11 cellular contexts compared by ENCODE assay signal in the genomic region with DNA sequence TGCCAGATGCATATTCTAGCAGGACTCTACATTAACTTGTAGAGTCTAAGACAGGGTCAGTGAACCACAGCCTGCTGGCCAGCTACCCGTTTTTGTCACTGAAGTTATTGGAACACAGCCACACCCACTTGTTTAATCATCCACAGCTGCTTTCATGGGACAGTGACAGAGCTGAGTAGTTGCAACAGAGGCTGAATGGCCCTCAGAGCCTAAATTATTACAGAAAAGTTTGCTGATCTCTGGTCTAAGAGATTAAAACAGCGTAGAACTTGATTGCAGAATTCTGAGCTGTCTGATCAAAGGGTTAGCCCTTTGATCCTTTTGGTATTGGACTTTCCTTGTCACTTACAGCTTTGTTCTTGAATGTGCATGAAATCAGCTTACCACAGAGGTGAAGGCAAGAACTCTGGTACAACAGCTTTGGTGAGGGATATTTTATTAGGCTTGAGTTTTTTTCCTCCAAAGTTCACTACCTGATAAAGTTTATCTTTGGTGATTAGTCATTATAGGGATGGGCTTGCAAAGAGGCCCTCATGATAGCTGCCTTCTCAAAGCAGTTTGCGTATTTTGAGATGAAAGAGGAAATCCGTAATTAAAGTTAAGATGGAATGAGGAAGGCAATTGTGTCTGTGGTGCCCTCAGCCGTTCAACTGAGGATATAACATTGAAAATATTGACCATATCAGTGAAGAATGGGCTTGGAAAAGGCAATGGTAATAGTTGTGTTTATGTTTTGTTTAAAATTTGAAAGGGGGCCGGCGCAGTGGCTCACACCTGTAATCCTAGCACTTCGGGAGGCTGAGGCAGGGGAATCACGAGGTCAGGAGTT. TPM values are rescaled to one million over a fixed set of nuclear protein-coding genes. Genes with fewer than 3 reads are reported as not detected.
DNase-seq lines count a peak whose midpoint lies in the region; ATAC-seq, FAIRE-seq and TF ChIP-seq lines count a peak whose summit lies in the region.
"Had no signal": no experiment of that assay in that cellular context is flagged by ENCODE, and none has a peak within 500 bp of the region (broad histone marks: within the 10 kb centered on the region; RNA-seq: fewer than 3 reads in every experiment).

No MANE protein-coding gene starts in this region.

- H3K9me3 ChIP-seq in A549 = peaks cover 4% of the 10 kb centered on the region; the same call in 1 of the 3 replicates
- no peaks in the 10 kb centered on the region for H3K9me3 ChIP-seq in esophagus (ENCODE audit: control insufficient read depth in 2 of 2, insufficient read depth in 1 of 2, low read depth in 1 of 2, low read length in 1 of 2)
- H3K9me3 ChIP-seq in mucosa of descending colon = no peaks in the 10 kb centered on the region

- peak; percentile 90 for FAIRE-seq in A549 (lab: Jason Lieb, UNC)

- intact Hi-C loops in mucosa of descending colon (cut with DNase I, micrococcal nuclease) = no loop called here

- H3K27me3 ChIP-seq in esophagus (ENCODE audit: control insufficient read depth in 1 of 2, insufficient read depth in 2 of 2, low read length in 2 of 2) = no peaks in the 10 kb centered on the region

- H3K36me3 ChIP-seq in esophagus (ENCODE audit: control insufficient read depth in 2 of 2, insufficient read depth in 2 of 2, low read length in 1 of 2) (peaks cover 0 to 14% of the 10 kb centered on the region in 2 donors), mucosa of descending colon (ENCODE audit: low read depth) (no peaks in the 10 kb centered on the region)

- H3K27ac ChIP-seq in A549 (peak overlapping the region in 1 of 2 experiments; percentile 39; a peak in 3 of 6 replicates), esophagus (ENCODE audit: low read depth in 2 of 2, low read length in 1 of 2) (peak overlapping the region; percentile 48 to 68), coronary artery (peak overlapping the region in 1 of 2 donors; percentile 3)
- H3K27ac ChIP-seq: SK-N-MC had no signal

- POLR2A ChIA-PET in A549 (lab: Yijun Ruan, JAX) = interaction anchor here (1.3 to 1.6 kb wide), 2 partner anchors 24 to 90 kb away, joined by 3 to 4 read pairs; partner anchors contain the start of gene ALDH3A2

- no peak for TF ChIP-seq POLR2A in A549 (IDR thresholded peaks at IDR 0.05; ENCODE audit: low read length)

- peak in 1 of 2 experiments; percentile 34; a peak in 2 of 5 replicates for TF ChIP-seq RAD21 in A549 (conservative IDR thresholded peaks at IDR 0.05 in 1 of 2, IDR thresholded peaks at IDR 0.05 in 1 of 2)

- ATAC-seq in A549 (peak; percentile 41 to 67), mucosa of descending colon (peak; percentile 91), HG02798 (IDR thresholded peaks at IDR 0.05; ENCODE audit: poor library complexity, unreplicated experiment) (no peak)

- peaks cover 20% of the 10 kb centered on the region for H3K4me1 ChIP-seq in A549
- no peaks in the 10 kb centered on the region for H3K4me1 ChIP-seq in esophagus (ENCODE audit: control insufficient read depth in 2 of 2, insufficient read depth in 2 of 2, low read length in 1 of 2)
- peaks cover 19% of the 10 kb centered on the region for H3K4me1 ChIP-seq in mucosa of descending colon (ENCODE audit: low read depth)

- H3K4me2 ChIP-seq in A549 = peak overlapping the region; percentile 9; the same call in 1 of the 3 replicates

- TF ChIP-seq CTCF in A549 (IDR thresholded peaks at IDR 0.05) (peak; percentile 8; the same call in 1 of the 3 replicates), mucosa of descending colon (IDR thresholded peaks at IDR 0.05) (no peak), coronary artery (IDR thresholded peaks at IDR 0.05) (no peak)

- CTCF ChIA-PET in A549 (lab: Yijun Ruan, JAX) = interaction anchor here (0.8 to 2.3 kb wide), 19 partner anchors 9 to 310 kb away, joined by 3 to 15 read pairs (median 4); partner anchors contain the start of genes ALDH3A2 and B9D1

- TF ChIP-seq EP300 in A549 (IDR thresholded peaks at IDR 0.05) = no peak

- 77% methylated on average over 9 of the region's 9 CpGs for whole genome bisulfite sequencing in A549 (ENCODE audit: missing lambda C conversion rate)
- whole genome bisulfite sequencing in esophagus, 2 donors = 56 to 62% methylated on average over 9 of the region's 9 CpGs

- DNase-seq in A549 (ENCODE audit: low read depth in 1 of 2, low spot score in 1 of 2) (no peak), M059J (ENCODE audit: low read depth) (peak; percentile 24), mucosa of descending colon (peak in 2 of 3 donors; percentile 36 to 68), NK-92 (lab: John Stamatoyannopoulos, UW; ENCODE audit: unreplicated experiment) (no peak), NCI-H128 (lab: John Stamatoyannopoulos, UW; ENCODE audit: unreplicated experiment) (no peak), coronary artery (ENCODE audit: low spot score) (no peak)
- DNase-seq: activated naive CD8-positive, alpha-beta T cell treated with anti-CD3 and anti-CD28 coated beads, Interleukin-2, amount 10 ng/mL, durations not matched to agents 7 days and 5 days; CD4-positive, CD25-positive, alpha-beta regulatory T cell had no signal

- H3K4me3 ChIP-seq in A549 (no peak overlapping the region), esophagus (ENCODE audit: low read depth in 1 of 2, low read length in 2 of 2) (no peak overlapping the region), mucosa of descending colon (no peak overlapping the region), coronary artery (no peak overlapping the region)
- H3K4me3 ChIP-seq: SK-N-MC had no signal

TF ChIP-seq in A549, 52 proteins besides CTCF, POLR2A, EP300 and RAD21:
- no peak for TF ChIP-seq CHD2 (IDR thresholded peaks at IDR 0.05; ENCODE audit: low read length, partially characterized antibody)
- no peak for TF ChIP-seq PHF8 (IDR thresholded peaks at IDR 0.05; ENCODE audit: borderline replicate concordance, low read depth)
- no peak for TF ChIP-seq CBX8 (IDR thresholded peaks at IDR 0.05)
- TF ChIP-seq POLR2AphosphoS2 (conservative IDR thresholded peaks at IDR 0.05; ENCODE audit: low read length) = no peak
- TF ChIP-seq NFE2L2 (conservative IDR thresholded peaks at IDR 0.05; ENCODE audit: low read length) = no peak
- TF ChIP-seq HDAC2 (IDR thresholded peaks at IDR 0.05) = no peak
- no peak for TF ChIP-seq USF2 (IDR thresholded peaks at IDR 0.05)
- no peak for TF ChIP-seq KDM5A (IDR thresholded peaks at IDR 0.05)
- no peak for TF ChIP-seq TP53 (CRISPR knock-in tag; IDR thresholded peaks at IDR 0.05)
- no peak for TF ChIP-seq NR3C1 (IDR thresholded peaks at IDR 0.05)
- no peak for TF ChIP-seq ZNF302 (CRISPR knock-in tag; IDR thresholded peaks at IDR 0.05)

RNA-seq across cellular contexts. Expression of gene ALDH3A2, which starts 23.7 kb away (rescaled TPM):
- polyA plus RNA-seq in A549 (2011; rRNA removed) (195 and 225 TPM in 2 replicates), A549 (2017; fragmentation: RNase III; extraction: RNeasy Plus Mini Kit Qiagen cat#74134 plus additional on column Dnase treatment) (140 to 142 TPM (median 140 TPM) in 3 replicates), esophagus (100 to 1,000 TPM in 1 of 2 donors, 10 to 100 TPM in 1; 77.3 to 106 TPM)
- 90.7 and 101 TPM in 2 replicates for polyA plus RNA-seq in A549 (2012; cell fraction: cytosol; rRNA removed)
- 159 and 162 TPM in 2 replicates for polyA plus RNA-seq in A549 (2012; cell fraction: nucleus; rRNA removed)
- polyA minus RNA-seq in A549 (2011; rRNA and poly(A)+ RNA removed) = 110 and 113 TPM in 2 replicates
- 62.5 and 81.8 TPM in 2 replicates for total RNA-seq in M059J (2014; rRNA removed; shearing (Covaris generic))
- 100 to 1,000 TPM in 1 of 3 donors, 10 to 100 TPM in 2; 93.8 to 129 (median 98.1) TPM for total RNA-seq in mucosa of descending colon

RNA-seq across cellular contexts. Expression of gene SLC47A2, which starts 44.2 kb away (rescaled TPM):
- polyA plus RNA-seq in A549 (2011; rRNA removed) = 0.07 and 0.13 TPM in 2 replicates
- 0.04 and 0.05 TPM in 2 replicates for polyA plus RNA-seq in A549 (2012; cell fraction: cytosol; rRNA removed)
- 0.26 and 0.44 TPM in 2 replicates for polyA plus RNA-seq in A549 (2012; cell fraction: nucleus; rRNA removed)
- 0.16 to 0.27 TPM (median 0.22 TPM) in 3 replicates for polyA plus RNA-seq in A549 (2017; fragmentation: RNase III; extraction: RNeasy Plus Mini Kit Qiagen cat#74134 plus additional on column Dnase treatment)
- polyA minus RNA-seq in A549 (2011; rRNA and poly(A)+ RNA removed) = 0.15 and 0.21 TPM in 2 replicates
- not detected in 2 replicates for total RNA-seq in M059J (2014; rRNA removed; shearing (Covaris generic))
- 1 to 10 TPM; 1.1 to 2.7 TPM for polyA plus RNA-seq in esophagus
- total RNA-seq in mucosa of descending colon = under 1 TPM; 0.28 to 0.65 (median 0.38) TPM
- total RNA-seq: activated naive CD8-positive, alpha-beta T cell treated with anti-CD3 and anti-CD28 coated beads, Interleukin-2, amount 10 ng/mL, durations not matched to agents 7 days and 5 days; CD4-positive, CD25-positive, alpha-beta regulatory T cell had no signal
- polyA plus RNA-seq: CD4-positive, CD25-positive, alpha-beta regulatory T cell had no signal

Comparison
In these comparisons a context has a peak if more than half of its experiments do, and no peak if none do; other contexts are left out.
1. DNase-seq: peak in M059J (single experiment) and mucosa of descending colon (2 of 3); none in A549 (0 of 2), NK-92 (single experiment), NCI-H128 (single experiment) and coronary artery (single experiment).